In the genomic region with DNA sequence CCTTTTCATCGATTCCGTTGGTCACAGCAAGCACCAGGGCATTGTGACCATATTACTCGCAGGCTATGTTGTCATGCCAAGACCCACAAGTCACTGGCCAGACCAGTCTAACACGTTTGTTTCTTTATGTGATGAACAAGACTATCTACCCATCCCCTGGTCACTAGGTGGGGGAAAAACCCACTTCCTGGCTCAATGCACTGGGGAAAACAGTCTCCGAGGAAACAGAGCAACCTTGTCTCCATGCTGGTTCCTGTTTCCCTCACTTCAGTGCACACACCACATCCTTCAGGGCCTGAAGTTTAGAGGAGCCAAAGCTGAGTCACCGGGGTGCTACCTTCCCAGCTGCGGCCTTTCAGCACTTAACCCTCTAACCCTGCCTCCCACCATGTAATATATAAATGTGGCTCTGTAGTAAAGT, we compare ENCODE assay signal across 9 cellular contexts. TPM values are rescaled to one million over a fixed set of nuclear protein-coding genes. Genes with fewer than 3 reads are reported as not detected.
DNase-seq lines count a peak whose midpoint lies in the region; ATAC-seq and TF ChIP-seq lines count a peak whose summit lies in the region.
"Had no signal": no experiment of that assay in that cellular context is flagged by ENCODE, and none has a peak within 500 bp of the region (broad histone marks: within the 10 kb centered on the region; RNA-seq: fewer than 3 reads in every experiment).

No MANE protein-coding gene starts in this region.

- H3K36me3 ChIP-seq in breast epithelium (no peaks in the 10 kb centered on the region), uterus (no peaks in the 10 kb centered on the region)

- no peaks in the 10 kb centered on the region for H3K36me3 Mint-ChIP-seq in activated T-cell treated with anti-CD3 and anti-CD28 coated beads, Interleukin-2, amount 50 U/mL, for 4 hours (ENCODE audit: insufficient read depth)

- H3K9me3 Mint-ChIP-seq in activated T-cell treated with anti-CD3 and anti-CD28 coated beads, Interleukin-2, amount 50 U/mL, for 4 hours, result no peaks in the 10 kb centered on the region

- peak overlapping the region; percentile 52 to 76 for H3K27ac ChIP-seq in breast epithelium
- H3K27ac ChIP-seq in uterus, result peak overlapping the region in 1 of 2 donors; percentile 29

- H3K27me3 ChIP-seq in breast epithelium (no peaks in the 10 kb centered on the region), uterus (no peaks in the 10 kb centered on the region)

- H3K4me3 ChIP-seq in breast epithelium (peak overlapping the region in 1 of 3 donors; percentile 3), uterus (no peak overlapping the region)

- peak; percentile 8 for DNase-seq in ELF-1 (ENCODE audit: low read depth, low spot score)
- DNase-seq in HK-2 (ENCODE audit: unreplicated experiment), result peak; percentile 81
- peak; percentile 52 to 54 for DNase-seq in breast epithelium (ENCODE audit: low spot score in 2 of 2)
- peak; percentile 70 to 78 for DNase-seq in uterus
- DNase-seq in activated T-cell treated with anti-CD3 and anti-CD28 coated beads, Interleukin-2, amount 50 U/mL, for 4 hours, result no peak
- DNase-seq in activated naive CD4-positive, alpha-beta T cell treated with Interleukin-2 at 50 U/mL for 16 hours, result no peak
- no peak for DNase-seq in stimulated activated CD8-positive, alpha-beta memory T cell treated with anti-CD3 and anti-CD28 coated beads, Interleukin-4, amount 100 ng/mL, for 48 hours

- TF ChIP-seq POLR2A in breast epithelium (IDR thresholded peaks at IDR 0.05) (no peak), uterus (IDR thresholded peaks at IDR 0.05) (no peak)

- no peaks in the 10 kb centered on the region for H3K9me3 ChIP-seq in breast epithelium
- no peaks in the 10 kb centered on the region for H3K9me3 ChIP-seq in uterus

- H3K4me3 Mint-ChIP-seq in activated T-cell treated with anti-CD3 and anti-CD28 coated beads, Interleukin-2, amount 50 U/mL, for 4 hours, result no peak overlapping the region

- peaks cover 4% of the 10 kb centered on the region for H3K27me3 Mint-ChIP-seq in activated T-cell treated with anti-CD3 and anti-CD28 coated beads, Interleukin-2, amount 50 U/mL, for 4 hours (ENCODE audit: low read depth)

- no peaks in the 10 kb centered on the region for H3K4me1 Mint-ChIP-seq in activated T-cell treated with anti-CD3 and anti-CD28 coated beads, Interleukin-2, amount 50 U/mL, for 4 hours (ENCODE audit: low read depth)

- H3K4me1 ChIP-seq in breast epithelium (no peaks in the 10 kb centered on the region), uterus (no peaks in the 10 kb centered on the region)

- intact Hi-C loops in breast epithelium (cut with DNase I; ENCODE audit: low total_unique reads) (no loop called here), uterus (cut with DNase I; ENCODE audit: low total_unique reads) (no loop called here)

- TF ChIP-seq CTCF in breast epithelium (IDR thresholded peaks at IDR 0.05) (no peak), uterus (IDR thresholded peaks at IDR 0.05) (no peak)

- peak; percentile 98 for ATAC-seq in GM21528 (IDR thresholded peaks at IDR 0.05; ENCODE audit: low FRiP score, unreplicated experiment)
- ATAC-seq in activated T-cell treated with anti-CD3 and anti-CD28 coated beads, Interleukin-2, amount 50 U/mL, for 4 hours, result no peak

RNA-seq across cellular contexts. Expression of a gene that starts 20.9 kb away (rescaled TPM):
- total RNA-seq in breast epithelium (1 to 10 TPM in 1 of 3 donors, under 1 TPM in 2; under 0.01 to 2.0 (median 0.29) TPM), uterus (1 to 10 TPM in 1 of 4 donors, under 1 TPM in 3; under 0.01 to 3.7 (median 0.67) TPM)
- not detected for total RNA-seq in activated T-cell treated with anti-CD3 and anti-CD28 coated beads, Interleukin-2, amount 50 U/mL, for 4 hours
- total RNA-seq: subcutaneous adipose tissue had no signal

Comparison
In these comparisons a context has a peak if more than half of its experiments do, and no peak if none do; other contexts are left out.
1. DNase-seq: peak in ELF-1 (single experiment), HK-2 (single experiment), breast epithelium (2 of 2) and uterus (2 of 2); none in activated T-cell treated with anti-CD3 and anti-CD28 coated beads, Interleukin-2, amount 50 U/mL, for 4 hours (single experiment), activated naive CD4-positive, alpha-beta T cell treated with Interleukin-2 at 50 U/mL for 16 hours (single experiment) and stimulated activated CD8-positive, alpha-beta memory T cell treated with anti-CD3 and anti-CD28 coated beads, Interleukin-4, amount 100 ng/mL, for 48 hours (single experiment).